Comparison of ENCODE assay signal across 37 cellular contexts in the genomic region with DNA sequence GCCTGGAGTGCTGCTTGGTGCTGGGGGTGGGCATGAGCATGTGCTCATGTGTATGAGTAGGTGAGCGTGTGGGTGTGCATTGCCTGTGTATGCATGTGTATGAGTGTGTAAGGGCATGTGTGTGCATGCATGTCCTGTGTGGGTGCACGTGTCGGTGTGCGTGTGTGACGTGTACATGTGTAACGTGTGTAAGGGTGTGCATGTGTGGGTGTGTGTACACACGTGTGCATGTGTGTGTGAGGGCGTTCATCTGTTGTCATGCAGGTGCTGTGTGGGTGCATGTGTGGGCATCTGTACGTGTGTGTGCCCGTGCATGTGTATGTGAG. TPM values are rescaled to one million over a fixed set of nuclear protein-coding genes. Genes with fewer than 3 reads are reported as not detected.
DNase-seq lines count a peak whose midpoint lies in the region; ATAC-seq, FAIRE-seq and TF ChIP-seq lines count a peak whose summit lies in the region.
"Had no signal": no experiment of that assay in that cellular context is flagged by ENCODE, and none has a peak within 500 bp of the region (broad histone marks: within the 10 kb centered on the region; RNA-seq: fewer than 3 reads in every experiment).

No MANE protein-coding gene starts in this region.

- peak overlapping the region; percentile 4 for H3K27ac Mint-ChIP-seq in MCF 10A (ENCODE audit: low read depth, unreplicated experiment)
- no peak overlapping the region for H3K27ac Mint-ChIP-seq in nephron progenitor cell
- H3K27ac Mint-ChIP-seq: activated CD8-positive, alpha-beta T cell treated with anti-CD3 and anti-CD28 coated beads for 36 hours; activated naive CD4-positive, alpha-beta T cell treated with anti-CD3 and anti-CD28 coated beads for 36 hours; activated T-helper 1 cell treated with anti-CD3 and anti-CD28 coated beads, Interleukin-12 subunit alpha, Interleukin-12 subunit beta, Interleukin-2, Interleukin-4 antibody, amounts not matched to agents 30 ng/mL and 10 ng/mL and 1 ng/mL, durations not matched to agents 14 hours and 24 hours and 36 hours had no signal

- CTCF ChIA-PET in MCF 10A (lab: Yijun Ruan, JAX) (no interaction called here), mammary epithelial cell (lab: Charles Lee; ENCODE audit: low non-redundant PET) (no interaction called here)

- H3K4me2 ChIP-seq in mammary epithelial cell (ENCODE audit: insufficient read depth, low read depth, low read length): no peak overlapping the region

- peaks cover 38% of the 10 kb centered on the region for H3K79me2 ChIP-seq in mammary epithelial cell (ENCODE audit: insufficient read depth, low read length)

- H3K4me1 Mint-ChIP-seq in MCF 10A (ENCODE audit: insufficient read depth, unreplicated experiment): no peaks in the 10 kb centered on the region
- peaks cover 36% of the 10 kb centered on the region for H3K4me1 Mint-ChIP-seq in nephron progenitor cell
- H3K4me1 Mint-ChIP-seq: CD4-positive, CD25-positive, alpha-beta regulatory T cell had no signal

- peak; percentile 97 for FAIRE-seq in urothelium cell line (lab: Jason Lieb, UNC)

- 65% methylated on average over 9 of the region's 10 CpGs for WGBS in mammary epithelial cell (ENCODE audit: low coverage, missing lambda C conversion rate)

- peaks cover 4% of the 10 kb centered on the region for H3K36me3 Mint-ChIP-seq in MCF 10A (ENCODE audit: insufficient read depth, unreplicated experiment)
- H3K36me3 Mint-ChIP-seq in nephron progenitor cell (ENCODE audit: low read depth): no peaks in the 10 kb centered on the region
- H3K36me3 Mint-ChIP-seq: CD4-positive, CD25-positive, alpha-beta regulatory T cell had no signal

- intact Hi-C loops in MCF 10A (cut with micrococcal nuclease): no loop called here
- intact Hi-C loops in mammary epithelial cell (cut with micrococcal nuclease): no loop called here
- intact Hi-C loops in gastrocnemius medialis (cut with DNase I; ENCODE audit: low total_unique reads): no loop called here

- H3K4me3 ChIP-seq in mammary epithelial cell (replicated peaks in 1 of 3; ENCODE audit: insufficient read depth in 1 of 3, low read depth in 2 of 3, low read length in 3 of 3) (no peak overlapping the region), gastrocnemius medialis (no peak overlapping the region)
- H3K4me3 ChIP-seq: gastroesophageal sphincter, GM23248, lung, prostate gland, sigmoid colon, upper lobe of left lung had no signal

- H3K27me3 ChIP-seq in mammary epithelial cell (ENCODE audit: insufficient read depth, low read length) (no peaks in the 10 kb centered on the region), gastrocnemius medialis (no peaks in the 10 kb centered on the region)
- H3K27me3 ChIP-seq: brain microvascular endothelial cell, dorsolateral prefrontal cortex, gastroesophageal sphincter, sigmoid colon, upper lobe of left lung had no signal

- no peaks in the 10 kb centered on the region for H3K9me3 Mint-ChIP-seq in MCF 10A (ENCODE audit: unreplicated experiment)
- no peaks in the 10 kb centered on the region for H3K9me3 Mint-ChIP-seq in nephron progenitor cell
- H3K9me3 Mint-ChIP-seq: activated CD8-positive, alpha-beta T cell treated with anti-CD3 and anti-CD28 coated beads for 36 hours; activated naive CD4-positive, alpha-beta T cell treated with anti-CD3 and anti-CD28 coated beads for 36 hours; activated T-helper 1 cell treated with anti-CD3 and anti-CD28 coated beads, Interleukin-12 subunit alpha, Interleukin-12 subunit beta, Interleukin-2, Interleukin-4 antibody, amounts not matched to agents 30 ng/mL and 10 ng/mL and 1 ng/mL, durations not matched to agents 14 hours and 24 hours and 36 hours; neural crest cell had no signal

- no peak for ATAC-seq in GM18517 (IDR thresholded peaks at IDR 0.05; ENCODE audit: unreplicated experiment)
- ATAC-seq in gastrocnemius medialis: no peak
- ATAC-seq: activated CD8-positive, alpha-beta T cell treated with anti-CD3 and anti-CD28 coated beads for 36 hours; gastroesophageal sphincter had no signal

- in situ Hi-C loops in mammary epithelial cell (cut with MboI; ENCODE audit: low sequenced_read_pairs in 2 of 2): no loop called here
- in situ Hi-C loops in gastrocnemius medialis (cut with MboI; ENCODE audit: low sequenced_read_pairs in 4 of 4): no loop called here

- H3K27ac ChIP-seq in mammary epithelial cell (ENCODE audit: insufficient read depth, low read depth, low read length) (no peak overlapping the region), cingulate gyrus (ENCODE audit: low read depth, low read length) (peak overlapping the region; percentile 2), gastrocnemius medialis (no peak overlapping the region)
- H3K27ac ChIP-seq: 22Rv1, brain microvascular endothelial cell, GM23248, prostate gland, upper lobe of left lung had no signal

- H3K4me1 ChIP-seq in mammary epithelial cell (ENCODE audit: insufficient read depth, low read length) (peaks cover 25% of the 10 kb centered on the region), gastrocnemius medialis (peaks cover 0 to 29% of the 10 kb centered on the region in 2 donors)

- no peak for TF ChIP-seq POLR2A in gastrocnemius medialis (IDR thresholded peaks at IDR 0.05)

- no peaks in the 10 kb centered on the region for H4K20me1 ChIP-seq in mammary epithelial cell (ENCODE audit: insufficient read depth, low read length)

- no peak for DNase-seq in MCF 10A (ENCODE audit: unreplicated experiment)
- no peak for DNase-seq in mammary epithelial cell
- DNase-seq in nephron progenitor cell: no peak
- DNase-seq in urothelium cell line (ENCODE audit: low spot score): no peak
- no peak for DNase-seq in pons (ENCODE audit: low spot score)
- DNase-seq in gastrocnemius medialis: no peak
- DNase-seq: activated CD8-positive, alpha-beta memory T cell treated with anti-CD3 and anti-CD28 coated beads, Interleukin-2, amount 50 U/mL, for 48 hours; activated CD8-positive, alpha-beta T cell treated with anti-CD3 and anti-CD28 coated beads for 36 hours; activated naive CD4-positive, alpha-beta T cell treated with anti-CD3 and anti-CD28 coated beads for 36 hours; brain microvascular endothelial cell; Calu3; CD4-positive, CD25-positive, alpha-beta regulatory T cell; DND-41; GF-D8; GM23248; hypothalamus; KBM-7; left cardiac atrium; NCI-H1105; NCI-H187 treated with DMSO at 0.1 percent for 48 hours; NCI-H526; SHP77 treated with DMSO at 0.1 percent for 48 hours; sigmoid colon; stimulated activated CD4-positive, alpha-beta T cell treated with anti-CD3 and anti-CD28 coated beads, Interleukin-12 subunit alpha, Interleukin-12 subunit beta, amount 100 ng/mL, for 4 hours; stimulated activated CD4-positive, alpha-beta T cell treated with anti-CD3 and anti-CD28 coated beads, Interleukin-2, amount 100 ng/mL, for 48 hours; T-helper 2 cell had no signal

- TF ChIP-seq CTCF in MCF 10A (IDR thresholded peaks at IDR 0.05; ENCODE audit: unreplicated experiment) (no peak), mammary epithelial cell (conservative IDR thresholded peaks at IDR 0.05 in 1 of 2, IDR thresholded peaks at IDR 0.05 in 1 of 2; ENCODE audit: extremely low read depth in 1 of 2, insufficient read depth in 1 of 2, low read depth in 1 of 2, low read length in 2 of 2) (no peak), nephron progenitor cell (IDR thresholded peaks at IDR 0.05) (no peak), gastrocnemius medialis (IDR thresholded peaks at IDR 0.05 in 4 of 5, conservative IDR thresholded peaks at IDR 0.05 in 1 of 5) (no peak)

- H3K27me3 Mint-ChIP-seq in MCF 10A (ENCODE audit: insufficient read depth, unreplicated experiment) (no peaks in the 10 kb centered on the region), nephron progenitor cell (ENCODE audit: low read depth, poor library complexity) (peaks cover 4% of the 10 kb centered on the region)
- H3K27me3 Mint-ChIP-seq: activated CD8-positive, alpha-beta T cell treated with anti-CD3 and anti-CD28 coated beads for 36 hours; CD4-positive, CD25-positive, alpha-beta regulatory T cell had no signal

- BruUV-seq in MCF 10A (replicated peaks; lab: Mats Ljungman, UMichigan) (no TSS peak), mammary epithelial cell (replicated peaks; lab: Mats Ljungman, UMichigan) (no TSS peak)

- no peak overlapping the region for H2AFZ ChIP-seq in mammary epithelial cell (ENCODE audit: low read depth, low read length)
- H2AFZ ChIP-seq: GM23248 had no signal

- H3K4me3 Mint-ChIP-seq in MCF 10A (ENCODE audit: unreplicated experiment) (no peak overlapping the region), nephron progenitor cell (peak overlapping the region; percentile 61)
- H3K4me3 Mint-ChIP-seq: activated CD8-positive, alpha-beta T cell treated with anti-CD3 and anti-CD28 coated beads for 36 hours; activated naive CD4-positive, alpha-beta T cell treated with anti-CD3 and anti-CD28 coated beads for 36 hours; activated T-helper 1 cell treated with anti-CD3 and anti-CD28 coated beads, Interleukin-12 subunit alpha, Interleukin-12 subunit beta, Interleukin-2, Interleukin-4 antibody, amounts not matched to agents 30 ng/mL and 10 ng/mL and 1 ng/mL, durations not matched to agents 14 hours and 24 hours and 36 hours; CD4-positive, CD25-positive, alpha-beta regulatory T cell; neural crest cell had no signal

- H3K36me3 ChIP-seq in mammary epithelial cell (ENCODE audit: insufficient read depth, low read length): peaks cover 5% of the 10 kb centered on the region
- H3K36me3 ChIP-seq in gastrocnemius medialis: peaks cover 0 to 9% of the 10 kb centered on the region in 2 donors
- H3K36me3 ChIP-seq: prostate gland had no signal

- H3K9ac ChIP-seq in mammary epithelial cell (ENCODE audit: insufficient read depth, low read length): no peak overlapping the region
- H3K9ac ChIP-seq: GM23248 had no signal

- POLR2A ChIA-PET in MCF 10A (lab: Yijun Ruan, JAX): no interaction called here

- H3K9me3 ChIP-seq in mammary epithelial cell (replicated peaks; ENCODE audit: insufficient read depth, low read length): no peaks in the 10 kb centered on the region
- no peaks in the 10 kb centered on the region for H3K9me3 ChIP-seq in gastrocnemius medialis
- H3K9me3 ChIP-seq: gastroesophageal sphincter, prostate gland, sigmoid colon, upper lobe of left lung had no signal

- dilution Hi-C loops in mammary epithelial cell (cut with HindIII; ENCODE audit: low sequenced_read_pairs): loop anchor here (5.0 kb wide), 1 partner anchor 55 kb away; no protein-coding TSS in a partner anchor

RNA-seq across cellular contexts. Expression of a gene that starts 30.3 kb away (rescaled TPM):
- total RNA-seq in MCF 10A (2022) (8.8 and 14.2 TPM in 2 replicates), mammary epithelial cell (10 to 100 TPM; 37.0 to 48.5 TPM), gastrocnemius medialis (10 to 100 TPM in 3 of 4 donors, 1 to 10 TPM in 1; 9.6 to 35.3 (median 18.6) TPM)
- 30.6 TPM for polyA plus RNA-seq in mammary epithelial cell
- polyA minus RNA-seq in mammary epithelial cell: 6.7 TPM
- total RNA-seq: CD4-positive, CD25-positive, alpha-beta regulatory T cell; HT-29 had no signal
- polyA plus RNA-seq: CD4-positive, CD25-positive, alpha-beta regulatory T cell had no signal
